ENCODE assay signal across 8 cellular contexts in genomic region chr6:27684264-27685211, GRCh38.
DNase-seq lines count a peak whose midpoint lies in the region; ATAC-seq and TF ChIP-seq lines count a peak whose summit lies in the region.

No MANE protein-coding gene starts in this region.

- no peak for TF ChIP-seq POLR2A in erythroblast (IDR thresholded peaks at IDR 0.05; ENCODE audit: low read length)
- TF ChIP-seq POLR2A in uterus (IDR thresholded peaks at IDR 0.05), result no peak

- H3K9me3 ChIP-seq in uterus, result no peaks in the 10 kb centered on the region

- H3K27me3 ChIP-seq in uterus, result peaks cover 0 to 32% of the 10 kb centered on the region in 2 donors

- intact Hi-C loops in activated CD4-positive, alpha-beta T cell treated with anti-CD3 and anti-CD28 coated beads, Interleukin-2, amount 10 ng/mL, durations not matched to agents 24 days and 14 days (cut with micrococcal nuclease), result loop anchor here (5.0 to 10.0 kb wide), 5 partner anchors 92 to 1110 kb away; no protein-coding TSS in a partner anchor
- intact Hi-C loops in uterus (cut with DNase I; ENCODE audit: low total_unique reads), result no loop called here

- H3K36me3 Mint-ChIP-seq in activated CD4-positive, alpha-beta T cell treated with anti-CD3 and anti-CD28 coated beads, Interleukin-2, amount 10 ng/mL, durations not matched to agents 24 days and 14 days (ENCODE audit: low read depth), result peaks cover 16% of the 10 kb centered on the region

- DNase-seq in 8988T (peak; percentile 38), GM13977 (ENCODE audit: low spot score) (peak; percentile 61), NCI-H524 treated with DMSO at 0.1 percent for 48 hours (lab: John Stamatoyannopoulos, UW) (peak; percentile 69), erythroblast (lab: John Stamatoyannopoulos, UW) (peak; percentile 78 to 79), uterus (no peak)
- peak; percentile 85 for DNase-seq in activated CD4-positive, alpha-beta T cell treated with anti-CD3 and anti-CD28 coated beads, Interleukin-2, amount 10 ng/mL, durations not matched to agents 24 days and 14 days
- peak; percentile 53 to 64 for DNase-seq in stimulated activated CD4-positive, alpha-beta T cell treated with anti-CD3 and anti-CD28 coated beads, Interleukin-2, amount 100 ng/mL, for 48 hours

- H3K27me3 Mint-ChIP-seq in activated CD4-positive, alpha-beta T cell treated with anti-CD3 and anti-CD28 coated beads, Interleukin-2, amount 10 ng/mL, durations not matched to agents 24 days and 14 days, result peaks cover 39% of the 10 kb centered on the region

- H3K9me3 Mint-ChIP-seq in activated CD4-positive, alpha-beta T cell treated with anti-CD3 and anti-CD28 coated beads, Interleukin-2, amount 10 ng/mL, durations not matched to agents 24 days and 14 days, result peaks cover 20% of the 10 kb centered on the region

- in situ Hi-C loops in GM13977 (cut with MboI; ENCODE audit: low pct_unique_long_range_greater_than_20kb, low sequenced_read_pairs, unreplicated experiment), result no loop called here

- H3K36me3 ChIP-seq in uterus, result no peaks in the 10 kb centered on the region

- TF ChIP-seq CTCF in GM13977 (IDR thresholded peaks at IDR 0.05; ENCODE audit: extremely low read depth, insufficient read depth, missing control alignments) (no peak), uterus (IDR thresholded peaks at IDR 0.05) (no peak)

- peak overlapping the region; percentile 15 for H3K27ac Mint-ChIP-seq in activated CD4-positive, alpha-beta T cell treated with anti-CD3 and anti-CD28 coated beads, Interleukin-2, amount 10 ng/mL, durations not matched to agents 24 days and 14 days

- H3K4me3 Mint-ChIP-seq in activated CD4-positive, alpha-beta T cell treated with anti-CD3 and anti-CD28 coated beads, Interleukin-2, amount 10 ng/mL, durations not matched to agents 24 days and 14 days, result peak overlapping the region; percentile 21

- ATAC-seq in GM21447 (IDR thresholded peaks at IDR 0.05; ENCODE audit: unreplicated experiment), result no peak

- H3K4me3 ChIP-seq in uterus, result no peak overlapping the region

- H3K4me1 ChIP-seq in uterus, result no peaks in the 10 kb centered on the region

- H3K27ac ChIP-seq in uterus, result no peak overlapping the region

- peaks cover 27% of the 10 kb centered on the region for H3K4me1 Mint-ChIP-seq in activated CD4-positive, alpha-beta T cell treated with anti-CD3 and anti-CD28 coated beads, Interleukin-2, amount 10 ng/mL, durations not matched to agents 24 days and 14 days

Comparison
In these comparisons a context has a peak if more than half of its experiments do, and no peak if none do; other contexts are left out.
1. DNase-seq: peak in 8988T (single experiment), GM13977 (single experiment), NCI-H524 treated with DMSO at 0.1 percent for 48 hours (single experiment), activated CD4-positive, alpha-beta T cell treated with anti-CD3 and anti-CD28 coated beads, Interleukin-2, amount 10 ng/mL, durations not matched to agents 24 days and 14 days (single experiment), erythroblast (2 of 2) and stimulated activated CD4-positive, alpha-beta T cell treated with anti-CD3 and anti-CD28 coated beads, Interleukin-2, amount 100 ng/mL, for 48 hours (2 of 2); none in uterus (0 of 2).